In the genomic region with DNA sequence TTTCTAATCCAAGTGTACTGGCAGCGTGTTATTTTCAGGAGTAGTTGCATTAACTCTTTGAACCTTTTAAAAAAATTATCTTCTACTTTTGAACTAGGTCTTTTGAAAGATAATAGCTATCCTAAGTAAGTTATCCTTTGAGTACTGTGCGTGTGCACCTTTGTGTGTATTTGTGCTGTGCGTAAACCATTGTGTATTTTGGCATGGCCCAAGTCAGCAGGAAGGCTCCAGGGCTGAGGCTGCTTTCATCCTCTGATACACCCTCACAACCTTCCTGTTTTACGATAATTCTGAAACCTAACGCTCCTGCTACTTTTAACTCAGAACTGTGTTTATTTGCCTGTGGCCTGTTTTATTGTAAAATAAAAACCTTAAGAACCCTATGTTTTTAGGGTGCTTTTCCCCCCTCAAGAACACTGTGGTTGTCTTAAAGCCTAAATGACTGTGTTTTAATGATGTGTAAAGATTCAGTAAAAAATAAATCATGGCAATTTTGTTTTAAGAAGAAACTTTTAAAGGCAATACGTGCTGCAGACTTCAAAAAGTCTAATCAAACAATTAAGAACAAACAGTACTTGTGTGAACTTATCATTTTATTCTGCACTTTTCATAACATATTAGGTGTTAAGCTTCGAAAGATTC, we compare ENCODE assay signal across 9 cellular contexts. TPM values are rescaled to one million over a fixed set of nuclear protein-coding genes. Genes with fewer than 3 reads are reported as not detected.
A peak's percentile ranks its signal among the peaks of the same experiment; 100 is the strongest.
DNase-seq lines count a peak whose midpoint lies in the region; ATAC-seq, FAIRE-seq and TF ChIP-seq lines count a peak whose summit lies in the region.
"Had no signal": no experiment of that assay in that cellular context is flagged by ENCODE, and none has a peak within 500 bp of the region (broad histone marks: within the 10 kb centered on the region; RNA-seq: fewer than 3 reads in every experiment).

No MANE protein-coding gene starts in this region.

- no peak for DNase-seq in GM18507 (ENCODE audit: extremely low spot score, insufficient read length, low read depth)
- peak; percentile 93 for DNase-seq in NCI-H1092 treated with DMSO at 0.1 percent for 48 hours (lab: John Stamatoyannopoulos, UW)
- DNase-seq in GM12878 (ENCODE audit: low read depth, low spot score) = no peak
- DNase-seq in pulmonary artery endothelial cell (ENCODE audit: low read depth, low spot score) = peak; percentile 10
- DNase-seq in stimulated activated CD4-positive, alpha-beta T cell treated with anti-CD3 and anti-CD28 coated beads, Interleukin-12 subunit alpha, Interleukin-12 subunit beta, amount 100 ng/mL, for 4 hours = no peak
- DNase-seq in GM13977 (ENCODE audit: low spot score) = no peak
- DNase-seq: dorsolateral prefrontal cortex had no signal

- H3K79me2 ChIP-seq in GM12878 (ENCODE audit: control insufficient read depth, insufficient read depth, low read length) = no peaks in the 10 kb centered on the region

- TF ChIP-seq EP300 in GM12878 (IDR thresholded peaks at IDR 0.05; ENCODE audit: borderline replicate concordance in 1 of 2, control insufficient read depth in 1 of 2, low read depth in 2 of 2, low read length in 2 of 2) = no peak

- no peak overlapping the region for H3K27ac ChIP-seq in GM12878 (ENCODE audit: control insufficient read depth, insufficient read depth)

- H3K4me1 ChIP-seq in GM12878 (ENCODE audit: control insufficient read depth, insufficient read depth, low read length) = no peaks in the 10 kb centered on the region

- SMC1A ChIA-PET in GM12878 (lab: Charles Lee; ENCODE audit: uncharacterized antibody, unreplicated experiment) = no interaction called here

- no peak overlapping the region for H3K9ac ChIP-seq in GM12878 (ENCODE audit: control insufficient read depth, insufficient read depth, low read length)

- no peak overlapping the region for H3K4me2 ChIP-seq in GM12878 (ENCODE audit: control insufficient read depth, insufficient read depth)

- no TSS peak for BruUV-seq in GM12878 (replicated peaks; lab: Mats Ljungman, UMichigan)

- TF ChIP-seq CTCF in GM12878 (IDR thresholded peaks at IDR 0.05 in 2 of 3, conservative IDR thresholded peaks at IDR 0.05 in 1 of 3; ENCODE audit: control insufficient read depth in 2 of 3, extremely low read depth in 1 of 3, insufficient read depth in 1 of 3, low read depth in 3 of 3, low read length in 3 of 3) (no peak), GM13977 (IDR thresholded peaks at IDR 0.05; ENCODE audit: extremely low read depth, insufficient read depth, missing control alignments) (no peak)

- WGBS in GM12878 (ENCODE audit: insufficient coverage, insufficient replicate concordance, low lambda C conversion rate, missing lambda C conversion rate) = 37% methylated on average over 7 of the region's 7 CpGs

- ATAC-seq in GM12878 = no peak
- no peak for ATAC-seq in GM19397 (IDR thresholded peaks at IDR 0.05; ENCODE audit: unreplicated experiment)
- ATAC-seq in HG02763 (IDR thresholded peaks at IDR 0.05; ENCODE audit: unreplicated experiment) = no peak

- FAIRE-seq in GM18507 (lab: Jason Lieb, UNC) = peak; percentile 33
- FAIRE-seq in GM12878 (lab: Jason Lieb, UNC) = no peak

- CTCF ChIA-PET in GM12878 (lab: Yijun Ruan, JAX) = interaction anchor here (1.1 kb wide), 1 partner anchor 201 kb away, joined by 3 read pairs; no protein-coding TSS in a partner anchor

- in situ Hi-C loops in GM12878 (cut with MboI) = no loop called here
- in situ Hi-C loops in GM13977 (cut with MboI; ENCODE audit: low pct_unique_long_range_greater_than_20kb, low sequenced_read_pairs, unreplicated experiment) = no loop called here

- H2AFZ ChIP-seq in GM12878 (ENCODE audit: control insufficient read depth, low read depth, low read length) = no peak overlapping the region

- H4K20me1 ChIP-seq in GM12878 (ENCODE audit: control insufficient read depth, insufficient read depth) = no peaks in the 10 kb centered on the region

- H3K36me3 ChIP-seq in GM12878 (ENCODE audit: control insufficient read depth in 2 of 2, insufficient read depth in 2 of 2, low read length in 1 of 2) = no peaks in the 10 kb centered on the region

- H3K27me3 ChIP-seq in GM12878 (replicated peaks in 1 of 2; ENCODE audit: control insufficient read depth in 2 of 2, insufficient read depth in 2 of 2, low read length in 1 of 2) = no peaks in the 10 kb centered on the region
- H3K27me3 ChIP-seq: dorsolateral prefrontal cortex had no signal

- no peak for TF ChIP-seq RAD21 in GM12878 (IDR thresholded peaks at IDR 0.05; ENCODE audit: insufficient read depth, low read depth, low read length)

- POLR2A ChIA-PET in GM12878 (lab: Charles Lee) = no interaction called here

- intact Hi-C loops in GM12878 (cut with micrococcal nuclease; ENCODE audit: unreplicated experiment) = no loop called here

- no peak for TF ChIP-seq POLR2A in GM12878 (IDR thresholded peaks at IDR 0.05; ENCODE audit: low read depth, low read length)

- H3K4me3 ChIP-seq in GM12878 = no peak overlapping the region

- H3K9me3 ChIP-seq in GM12878 (replicated peaks; ENCODE audit: control insufficient read depth, insufficient read depth, low read length) = no peaks in the 10 kb centered on the region

- RAD21 ChIA-PET in GM12878 (lab: Charles Lee; ENCODE audit: unreplicated experiment) = no interaction called here

TF ChIP-seq in GM12878, 131 proteins besides CTCF, POLR2A, EP300 and RAD21:
- TF ChIP-seq, protein P1, sequence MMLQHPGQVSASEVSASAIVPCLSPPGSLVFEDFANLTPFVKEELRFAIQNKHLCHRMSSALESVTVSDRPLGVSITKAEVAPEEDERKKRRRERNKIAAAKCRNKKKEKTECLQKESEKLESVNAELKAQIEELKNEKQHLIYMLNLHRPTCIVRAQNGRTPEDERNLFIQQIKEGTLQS (IDR thresholded peaks at IDR 0.05; ENCODE audit: borderline replicate concordance, extremely low read depth, low read depth, low read length) = no peak
- TF ChIP-seq, protein P2, sequence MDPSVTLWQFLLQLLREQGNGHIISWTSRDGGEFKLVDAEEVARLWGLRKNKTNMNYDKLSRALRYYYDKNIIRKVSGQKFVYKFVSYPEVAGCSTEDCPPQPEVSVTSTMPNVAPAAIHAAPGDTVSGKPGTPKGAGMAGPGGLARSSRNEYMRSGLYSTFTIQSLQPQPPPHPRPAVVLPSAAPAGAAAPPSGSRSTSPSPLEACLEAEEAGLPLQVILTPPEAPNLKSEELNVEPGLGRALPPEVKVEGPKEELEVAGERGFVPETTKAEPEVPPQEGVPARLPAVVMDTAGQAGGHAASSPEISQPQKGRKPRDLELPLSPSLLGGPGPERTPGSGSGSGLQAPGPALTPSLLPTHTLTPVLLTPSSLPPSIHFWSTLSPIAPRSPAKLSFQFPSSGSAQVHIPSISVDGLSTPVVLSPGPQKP (IDR thresholded peaks at IDR 0.05; ENCODE audit: low read depth, low read length) = 0 out of 2 replicates have a peak, but pooled peaks have one; percentile 10

RNA-seq across cellular contexts. Expression of a gene that starts 57.5 kb away (rescaled TPM):
- total RNA-seq in GM12878 (2013; cell fraction: nucleolus; rRNA removed) = 2.3 and 2.9 TPM in 2 replicates
- total RNA-seq in GM12878 (2014; rRNA removed) (0.90 and 2.9 TPM in 2 replicates), GM12878 (2014; rRNA removed; fragmentation: Illumina TruSeq; extraction: Trizol) (1.3 and 1.7 TPM in 2 replicates), GM12878 (2021) (0.92 and 1.9 TPM in 2 replicates), pulmonary artery endothelial cell (4.7 and 10.9 TPM in 2 replicates)
- polyA plus RNA-seq in GM12878 (2011; ENCODE audit: low read depth) = 2.9 TPM
- polyA plus RNA-seq in GM12878 (2011; rRNA removed) (12.8 and 15.6 TPM in 2 replicates), GM12878 (2014; fragmentation: Illumina TruSeq; extraction: Trizol) (0.93 and 1.6 TPM in 2 replicates), GM12878 (2014; fragmentation: Nextera tagmentation; extraction: Ambion mirVana) (under 1 TPM; 0.73 to 0.74 TPM), GM12878 (2014; rRNA removed) (0.72 and 1.0 TPM in 2 replicates), GM12878 (2016; fragmentation: Nextera tagmentation; extraction: Ambion mirVana) (1 to 10 TPM in 1 of 2 experiments, under 1 TPM in 1; 0.88 to 1.3 TPM)
- polyA plus RNA-seq in GM12878 (2011; cell fraction: cytosol; rRNA removed) = 7.0 and 8.4 TPM in 2 replicates
- polyA plus RNA-seq in GM12878 (2011; cell fraction: nucleus; rRNA removed) = 11.0 and 11.6 TPM in 2 replicates
- polyA plus RNA-seq in GM12878 (2012) = 4.5 and 5.7 TPM in 2 replicates
- 33.5 and 53.8 TPM in 2 replicates for polyA minus RNA-seq in GM12878 (2011; rRNA and poly(A)+ RNA removed)
- polyA minus RNA-seq in GM12878 (2011; cell fraction: cytosol; rRNA and poly(A)+ RNA removed) = 9.0 and 10.8 TPM in 2 replicates
- 46.3 and 61.4 TPM in 2 replicates for polyA minus RNA-seq in GM12878 (2011; cell fraction: nucleus; rRNA and poly(A)+ RNA removed)

Comparison
In these comparisons a context has a peak if more than half of its experiments do, and no peak if none do; other contexts are left out.
1. DNase-seq: peak in NCI-H1092 treated with DMSO at 0.1 percent for 48 hours (single experiment) and pulmonary artery endothelial cell (single experiment); none in GM18507 (single experiment), GM12878 (single experiment), stimulated activated CD4-positive, alpha-beta T cell treated with anti-CD3 and anti-CD28 coated beads, Interleukin-12 subunit alpha, Interleukin-12 subunit beta, amount 100 ng/mL, for 4 hours (single experiment) and GM13977 (single experiment).